ENCODE assay signal across 14 cellular contexts in genomic region chr9:81560851-81561732, GRCh38.
DNase-seq lines count a peak whose midpoint lies in the region; ATAC-seq and TF ChIP-seq lines count a peak whose summit lies in the region.
"Had no signal": no experiment of that assay in that cellular context is flagged by ENCODE, and none has a peak within 500 bp of the region (broad histone marks: within the 10 kb centered on the region; RNA-seq: fewer than 3 reads in every experiment).

No MANE protein-coding gene starts in this region.

- H3K27me3 Mint-ChIP-seq in mesothelial cell of epicardium (ENCODE audit: low read depth) = no peaks in the 10 kb centered on the region
- H3K27me3 Mint-ChIP-seq: activated CD4-positive, alpha-beta memory T cell treated with anti-CD3 and anti-CD28 coated beads for 36 hours had no signal

- DNase-seq in OCI-M1 (lab: John Stamatoyannopoulos, UW) (peak; percentile 58), mesothelial cell of epicardium (ENCODE audit: low spot score in 2 of 2, unreplicated experiment in 2 of 2) (no peak), DMS 273 treated with DMSO at 0.1 percent for 48 hours (lab: John Stamatoyannopoulos, UW) (no peak), left ventricle myocardium inferior (no peak)
- DNase-seq in stimulated activated CD4-positive, alpha-beta T cell treated with anti-CD3 and anti-CD28 coated beads, Interleukin-2, amount 100 ng/mL, for 48 hours = no peak
- no peak for DNase-seq in activated CD8-positive, alpha-beta memory T cell treated with anti-CD3 and anti-CD28 coated beads, Interleukin-2, amount 50 U/mL, for 48 hours
- DNase-seq: activated CD4-positive, alpha-beta memory T cell treated with anti-CD3 and anti-CD28 coated beads for 36 hours; activated effector memory CD4-positive, alpha-beta T cell treated with Interleukin-2 at 50 U/mL for 16 hours; DND-41; Peyer's patch; retina; T-helper 9 cell had no signal

- H3K4me1 Mint-ChIP-seq in mesothelial cell of epicardium = peaks cover 38% of the 10 kb centered on the region

- no peak overlapping the region for H3K4me3 Mint-ChIP-seq in mesothelial cell of epicardium
- H3K4me3 Mint-ChIP-seq: activated CD4-positive, alpha-beta memory T cell treated with anti-CD3 and anti-CD28 coated beads for 36 hours had no signal

- no peaks in the 10 kb centered on the region for H3K36me3 ChIP-seq in left ventricle myocardium inferior
- H3K36me3 ChIP-seq: Peyer's patch had no signal

- peak overlapping the region; percentile 71 for H3K27ac Mint-ChIP-seq in mesothelial cell of epicardium
- H3K27ac Mint-ChIP-seq: activated CD4-positive, alpha-beta memory T cell treated with anti-CD3 and anti-CD28 coated beads for 36 hours had no signal

- intact Hi-C loops in left ventricle myocardium inferior (cut with micrococcal nuclease) = no loop called here

- no peaks in the 10 kb centered on the region for H3K9me3 Mint-ChIP-seq in mesothelial cell of epicardium
- H3K9me3 Mint-ChIP-seq: activated CD4-positive, alpha-beta memory T cell treated with anti-CD3 and anti-CD28 coated beads for 36 hours had no signal

- TF ChIP-seq CTCF in mesothelial cell of epicardium (IDR thresholded peaks at IDR 0.05; ENCODE audit: unreplicated experiment) = no peak
- TF ChIP-seq CTCF in left ventricle myocardium inferior (IDR thresholded peaks at IDR 0.05; ENCODE audit: borderline replicate concordance) = no peak

- peaks cover 13% of the 10 kb centered on the region for H3K27me3 ChIP-seq in left ventricle myocardium inferior (ENCODE audit: low read depth)
- H3K27me3 ChIP-seq: Peyer's patch had no signal

- H3K4me3 ChIP-seq in left ventricle myocardium inferior = no peak overlapping the region

- H3K9me3 ChIP-seq in left ventricle myocardium inferior (replicated peaks) = no peaks in the 10 kb centered on the region
- H3K9me3 ChIP-seq: Peyer's patch had no signal

- ATAC-seq in GM18517 (IDR thresholded peaks at IDR 0.05; ENCODE audit: unreplicated experiment) (peak; percentile 65), HG02588 (IDR thresholded peaks at IDR 0.05; ENCODE audit: unreplicated experiment) (peak; percentile 77)

- peaks cover 25% of the 10 kb centered on the region for H3K4me1 ChIP-seq in left ventricle myocardium inferior
- H3K4me1 ChIP-seq: Peyer's patch had no signal

- H3K36me3 Mint-ChIP-seq in mesothelial cell of epicardium = no peaks in the 10 kb centered on the region
- H3K36me3 Mint-ChIP-seq: activated CD4-positive, alpha-beta memory T cell treated with anti-CD3 and anti-CD28 coated beads for 36 hours had no signal

- H3K27ac ChIP-seq in left ventricle myocardium inferior (replicated peaks) = no peak overlapping the region
- H3K27ac ChIP-seq: Peyer's patch had no signal
